1 cellular context compared by ENCODE assay signal in genomic region chr15:31391687-31392671, GRCh38.
TF ChIP-seq lines count a peak whose summit lies in the region.

No MANE protein-coding gene starts in this region.

TF ChIP-seq in GM23338, 12 proteins besides CTCF, POLR2A, EP300 and RAD21 (continued from another document):
- TF ChIP-seq ETS1 (IDR thresholded peaks at IDR 0.05) (no peak), ZNF331 (CRISPR knock-in tag; IDR thresholded peaks at IDR 0.05; ENCODE audit: low read depth) (no peak)
